In the genomic region with DNA sequence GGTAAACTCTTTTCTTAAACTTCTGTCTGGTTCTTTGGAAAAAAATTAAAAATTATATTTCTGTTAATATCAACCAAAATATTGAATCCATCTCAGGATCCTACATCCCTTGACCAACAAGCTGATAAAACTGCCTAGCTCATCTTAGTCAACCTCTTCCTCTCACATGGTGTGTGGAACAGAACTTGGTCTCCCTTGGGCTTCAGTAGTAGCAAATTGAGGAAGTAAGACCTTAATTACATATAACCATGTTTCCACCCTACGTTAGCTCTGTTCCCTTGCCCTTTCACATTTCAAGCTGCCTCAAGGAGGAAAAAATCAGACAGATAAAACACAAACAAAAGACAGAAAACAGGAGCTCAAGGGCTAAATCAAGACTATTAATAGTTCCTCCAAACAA, we compare ENCODE assay signal across 10 cellular contexts.
DNase-seq lines count a peak whose midpoint lies in the region; ATAC-seq and TF ChIP-seq lines count a peak whose summit lies in the region.
"Had no signal": no experiment of that assay in that cellular context is flagged by ENCODE, and none has a peak within 500 bp of the region (broad histone marks: within the 10 kb centered on the region; RNA-seq: fewer than 3 reads in every experiment).

No MANE protein-coding gene starts in this region.

- H3K4me1 ChIP-seq in tibial artery, result no peaks in the 10 kb centered on the region
- no peaks in the 10 kb centered on the region for H3K4me1 ChIP-seq in testis

- WGBS in testis, 2 donors, result 63 to 73% methylated on average over 1 of the region's 1 CpG

- DNase-seq in GM12865 (ENCODE audit: low read depth), result peak; percentile 62
- DNase-seq in GM20000 (ENCODE audit: low spot score), result peak; percentile 43
- DNase-seq in SKM-1 (lab: John Stamatoyannopoulos, UW; ENCODE audit: unreplicated experiment), result peak; percentile 58
- no peak for DNase-seq in tibial artery
- DNase-seq in AG08395 (ENCODE audit: low spot score), result no peak
- DNase-seq in testis, result no peak
- no peak for DNase-seq in Kasumi-1 (lab: John Stamatoyannopoulos, UW)
- DNase-seq: CD4-positive, CD25-positive, alpha-beta regulatory T cell had no signal

- TF ChIP-seq POLR2A in testis (IDR thresholded peaks at IDR 0.05), result no peak

- no peak overlapping the region for H3K4me3 ChIP-seq in GM12865 (ENCODE audit: low read depth, low read length)
- no peak overlapping the region for H3K4me3 ChIP-seq in tibial artery
- no peak overlapping the region for H3K4me3 ChIP-seq in testis
- H3K4me3 ChIP-seq: K562 had no signal

- H3K36me3 ChIP-seq in tibial artery (peaks cover 0 to 7% (median 0%) of the 10 kb centered on the region in 3 donors), testis (ENCODE audit: low read depth, missing control alignments) (no peaks in the 10 kb centered on the region)

- H3K27me3 ChIP-seq in tibial artery, result peaks cover 0 to 21% of the 10 kb centered on the region in 2 donors
- H3K27me3 ChIP-seq in testis, result no peaks in the 10 kb centered on the region

- no peak for TF ChIP-seq CTCF in GM12865 (IDR thresholded peaks at IDR 0.05; ENCODE audit: insufficient read depth, low read depth, low read length, missing control alignments)
- TF ChIP-seq CTCF in GM20000 (IDR thresholded peaks at IDR 0.05; ENCODE audit: extremely low read depth, missing control alignments), result no peak
- no peak for TF ChIP-seq CTCF in tibial artery (IDR thresholded peaks at IDR 0.05)
- TF ChIP-seq CTCF in testis (IDR thresholded peaks at IDR 0.05), result no peak

- H3K27ac ChIP-seq in tibial artery (no peak overlapping the region), testis (no peak overlapping the region)

- intact Hi-C loops in tibial artery (cut with DNase I; ENCODE audit: low total_unique reads), result no loop called here
- intact Hi-C loops in testis (cut with DNase I; ENCODE audit: low total_unique reads), result no loop called here

- peak; percentile 97 for ATAC-seq in HG03175 (IDR thresholded peaks at IDR 0.05; ENCODE audit: unreplicated experiment)
- ATAC-seq: K562 had no signal

- no peaks in the 10 kb centered on the region for H3K9me3 ChIP-seq in tibial artery
- no peaks in the 10 kb centered on the region for H3K9me3 ChIP-seq in testis

Comparison
In these comparisons a context has a peak if more than half of its experiments do, and no peak if none do; other contexts are left out.
1. DNase-seq: peak in GM12865 (single experiment), GM20000 (single experiment) and SKM-1 (single experiment); none in tibial artery (0 of 2), AG08395 (single experiment), testis (single experiment) and Kasumi-1 (0 of 2).